ENCODE assay signal across 18 cellular contexts in the genomic region with DNA sequence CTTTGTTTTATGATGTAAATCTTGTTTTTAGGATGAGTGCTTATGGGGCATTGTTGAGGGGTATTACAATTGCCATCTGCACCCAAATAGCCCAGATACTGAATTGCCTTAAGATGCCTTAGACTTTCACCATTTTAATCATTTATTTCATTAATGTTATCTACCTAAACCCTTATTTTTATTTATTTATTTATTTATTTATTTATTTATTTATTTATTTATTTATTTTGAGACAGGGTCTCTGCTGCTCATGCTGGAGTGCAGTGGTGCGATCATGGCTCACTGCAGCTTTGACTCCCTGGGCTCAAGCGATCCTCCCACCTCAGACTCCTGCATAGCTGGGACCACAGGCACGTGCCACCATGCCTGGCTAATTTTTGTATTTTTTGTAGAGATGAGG.
DNase-seq lines count a peak whose midpoint lies in the region; ATAC-seq and TF ChIP-seq lines count a peak whose summit lies in the region.
"Had no signal": no experiment of that assay in that cellular context is flagged by ENCODE, and none has a peak within 500 bp of the region (broad histone marks: within the 10 kb centered on the region; RNA-seq: fewer than 3 reads in every experiment).

No MANE protein-coding gene starts in this region.

- H3K9me3 ChIP-seq in HEK293 (ENCODE audit: control insufficient read depth, insufficient read depth, low read depth, low read length) = no peaks in the 10 kb centered on the region
- H3K9me3 ChIP-seq in MM.1S (replicated peaks; ENCODE audit: insufficient read depth, low read length) = no peaks in the 10 kb centered on the region
- H3K9me3 ChIP-seq in ascending aorta = no peaks in the 10 kb centered on the region
- no peaks in the 10 kb centered on the region for H3K9me3 ChIP-seq in gastroesophageal sphincter
- H3K9me3 ChIP-seq: BLaER1, Caco-2 had no signal

- TF ChIP-seq EP300 in gastroesophageal sphincter (IDR thresholded peaks at IDR 0.05) = no peak

- no peak for TF ChIP-seq POLR2A in gastroesophageal sphincter (IDR thresholded peaks at IDR 0.05)

- CTCF ChIA-PET in HEK293 (lab: Yijun Ruan, JAX) = interaction anchor here (0.8 kb wide), 1 partner anchor 26 kb away, joined by 3 read pairs; no protein-coding TSS in a partner anchor

- H3K27ac ChIP-seq in HEK293 (ENCODE audit: extremely low read depth, low read depth, low read length) = no peak overlapping the region
- H3K27ac ChIP-seq in MM.1S (ENCODE audit: low read length) = peak overlapping the region; percentile 73; the same call in 1 of the 2 replicates
- peak overlapping the region; percentile 17 to 47 for H3K27ac ChIP-seq in ascending aorta
- H3K27ac ChIP-seq in gastroesophageal sphincter = no peak overlapping the region
- H3K27ac ChIP-seq: BLaER1, C4-2B, GM23248 had no signal

- no peak overlapping the region for H3K9ac ChIP-seq in MM.1S (ENCODE audit: low read length)
- H3K9ac ChIP-seq: BLaER1, GM23248 had no signal

- H3K4me1 ChIP-seq in HEK293 (ENCODE audit: control insufficient read depth, insufficient read depth, low read length) = no peaks in the 10 kb centered on the region
- H3K4me1 ChIP-seq in MM.1S (ENCODE audit: low read length) = peaks cover 20% of the 10 kb centered on the region
- H3K4me1 ChIP-seq in ascending aorta = peaks cover 0 to 2% of the 10 kb centered on the region in 2 donors
- H3K4me1 ChIP-seq in gastroesophageal sphincter = peaks cover 0 to 5% (median 0%) of the 10 kb centered on the region in 3 donors
- H3K4me1 ChIP-seq: Caco-2 had no signal

- POLR2A ChIA-PET in HEK293 (lab: Yijun Ruan, JAX) = no interaction called here

- H3K27me3 ChIP-seq in MM.1S (replicated peaks; ENCODE audit: insufficient read depth, low read length) (no peaks in the 10 kb centered on the region), ascending aorta (no peaks in the 10 kb centered on the region), gastroesophageal sphincter (no peaks in the 10 kb centered on the region)
- H3K27me3 ChIP-seq: BLaER1 had no signal

- no peaks in the 10 kb centered on the region for H3K79me2 ChIP-seq in MM.1S (ENCODE audit: low read length)

- DNase-seq in MM.1S (no peak), ascending aorta (ENCODE audit: low spot score in 2 of 2) (no peak), HUDEP-2 (lab: John Stamatoyannopoulos, UW; ENCODE audit: unreplicated experiment in 76 of 76) (no peak), ecto neural progenitor cell (ENCODE audit: low spot score) (no peak)
- DNase-seq: Caco-2; CD4-positive, CD25-positive, alpha-beta regulatory T cell; CD8-positive, alpha-beta T cell; DMS153; DND-41; GDM1; H7; HCEC 1CT had no signal

- intact Hi-C loops in ascending aorta (cut with DNase I) = no loop called here

- ATAC-seq in gastroesophageal sphincter = no peak
- ATAC-seq: CD8-positive, alpha-beta T cell; GM12878 had no signal

- H3K4me3 ChIP-seq in HEK293 (ENCODE audit: low read depth, low read length) (no peak overlapping the region), MM.1S (ENCODE audit: low read length) (no peak overlapping the region), ascending aorta (no peak overlapping the region), gastroesophageal sphincter (no peak overlapping the region)
- H3K4me3 ChIP-seq: BLaER1, GM12878, GM23248 had no signal

- H3K36me3 ChIP-seq in HEK293 (ENCODE audit: control insufficient read depth in 2 of 2, insufficient read depth in 1 of 2, low read length in 2 of 2) = no peaks in the 10 kb centered on the region
- H3K36me3 ChIP-seq in MM.1S (replicated peaks; ENCODE audit: insufficient read depth, low read length) = no peaks in the 10 kb centered on the region
- H3K36me3 ChIP-seq in ascending aorta = no peaks in the 10 kb centered on the region
- H3K36me3 ChIP-seq in gastroesophageal sphincter = no peaks in the 10 kb centered on the region
- H3K36me3 ChIP-seq: BLaER1 had no signal

- H3K9me2 ChIP-seq in MM.1S (replicated peaks; ENCODE audit: insufficient read depth, low read length) = no peaks in the 10 kb centered on the region

- H4K20me1 ChIP-seq in MM.1S (ENCODE audit: insufficient read depth, low read length) = no peaks in the 10 kb centered on the region
- H4K20me1 ChIP-seq: BLaER1 had no signal

- no peak overlapping the region for H2AFZ ChIP-seq in MM.1S (ENCODE audit: low read length)
- H2AFZ ChIP-seq: GM23248 had no signal

- 95% methylated on average over 3 of the region's 3 CpGs; no CpG with 5 or more reads in 1 of the 2 donors for WGBS in gastroesophageal sphincter (ENCODE audit: low coverage in 1 of 2), 2 donors

- TF ChIP-seq CTCF in HEK293 (tag by site-specific recombination; IDR thresholded peaks at IDR 0.05) (no peak), MM.1S (IDR thresholded peaks at IDR 0.05; ENCODE audit: low read length) (no peak), ascending aorta (IDR thresholded peaks at IDR 0.05) (no peak), gastroesophageal sphincter (IDR thresholded peaks at IDR 0.05) (no peak)

- H3F3A ChIP-seq in MM.1S (ENCODE audit: insufficient read depth, low read length) = peaks cover 11% of the 10 kb centered on the region

- H3K4me2 ChIP-seq in MM.1S (ENCODE audit: low read depth, low read length) = peak overlapping the region; percentile 24
- H3K4me2 ChIP-seq: BLaER1 had no signal

TF ChIP-seq in HEK293, 187 proteins besides CTCF, POLR2A, EP300 and RAD21 (continues in another document):
- TF ChIP-seq ZNF426 (tag by site-specific recombination; IDR thresholded peaks at IDR 0.05) = peak; percentile 81
- no peak for TF ChIP-seq ZBTB26 (tag by site-specific recombination; optimal IDR thresholded peaks at IDR 0.05)
- peak; percentile 67 for TF ChIP-seq ZBTB11 (tag by site-specific recombination; conservative IDR thresholded peaks at IDR 0.05; ENCODE audit: low read depth)
- no peak for TF ChIP-seq ZNF214 (tag by site-specific recombination; IDR thresholded peaks at IDR 0.05; ENCODE audit: borderline replicate concordance)
- peak; percentile 75 for TF ChIP-seq ZNF555 (tag by site-specific recombination; conservative IDR thresholded peaks at IDR 0.05)
- TF ChIP-seq ZNF19 (tag by site-specific recombination; IDR thresholded peaks at IDR 0.05; ENCODE audit: low read depth) = 0 out of 2 replicates have a peak, but pooled peaks have one; percentile 29
- TF ChIP-seq ZNF830 (tag by site-specific recombination; IDR thresholded peaks at IDR 0.05; ENCODE audit: low read depth) = no peak
- TF ChIP-seq ZNF623 (tag by site-specific recombination; IDR thresholded peaks at IDR 0.05) = peak; percentile 69
- TF ChIP-seq ZNF140 (tag by site-specific recombination; IDR thresholded peaks at IDR 0.05) = 0 out of 2 replicates have a peak, but pooled peaks have one; percentile 36
- TF ChIP-seq ZBTB8A (tag by site-specific recombination; IDR thresholded peaks at IDR 0.05) = peak; percentile 61
- TF ChIP-seq ZNF654 (tag by site-specific recombination; IDR thresholded peaks at IDR 0.05; ENCODE audit: low read depth) = peak; percentile 17; the same call in 1 of the 2 replicates
- TF ChIP-seq ZNF510 (tag by site-specific recombination; IDR thresholded peaks at IDR 0.05; ENCODE audit: insufficient replicate concordance) = peak; percentile 52
- no peak for TF ChIP-seq KLF8 (tag by site-specific recombination; IDR thresholded peaks at IDR 0.05)
- TF ChIP-seq ZNF560 (tag by site-specific recombination; IDR thresholded peaks at IDR 0.05; ENCODE audit: borderline replicate concordance) = 0 out of 2 replicates have a peak, but pooled peaks have one; percentile 15
- 0 out of 2 replicates have a peak, but pooled peaks have one; percentile 24 for TF ChIP-seq ZNF664 (tag by site-specific recombination; IDR thresholded peaks at IDR 0.05)
- 0 out of 2 replicates have a peak, but pooled peaks have one; percentile 26 for TF ChIP-seq ZNF629 (tag by site-specific recombination; IDR thresholded peaks at IDR 0.05)
- TF ChIP-seq ZNF239 (tag by site-specific recombination; IDR thresholded peaks at IDR 0.05) = no peak

Comparison
In these comparisons a context has a peak if more than half of its experiments do, and no peak if none do; other contexts are left out.
1. H3K27ac ChIP-seq: peak in MM.1S (single experiment) and ascending aorta (2 of 2); none in HEK293 (single experiment) and gastroesophageal sphincter (0 of 4).